In the genomic region with DNA sequence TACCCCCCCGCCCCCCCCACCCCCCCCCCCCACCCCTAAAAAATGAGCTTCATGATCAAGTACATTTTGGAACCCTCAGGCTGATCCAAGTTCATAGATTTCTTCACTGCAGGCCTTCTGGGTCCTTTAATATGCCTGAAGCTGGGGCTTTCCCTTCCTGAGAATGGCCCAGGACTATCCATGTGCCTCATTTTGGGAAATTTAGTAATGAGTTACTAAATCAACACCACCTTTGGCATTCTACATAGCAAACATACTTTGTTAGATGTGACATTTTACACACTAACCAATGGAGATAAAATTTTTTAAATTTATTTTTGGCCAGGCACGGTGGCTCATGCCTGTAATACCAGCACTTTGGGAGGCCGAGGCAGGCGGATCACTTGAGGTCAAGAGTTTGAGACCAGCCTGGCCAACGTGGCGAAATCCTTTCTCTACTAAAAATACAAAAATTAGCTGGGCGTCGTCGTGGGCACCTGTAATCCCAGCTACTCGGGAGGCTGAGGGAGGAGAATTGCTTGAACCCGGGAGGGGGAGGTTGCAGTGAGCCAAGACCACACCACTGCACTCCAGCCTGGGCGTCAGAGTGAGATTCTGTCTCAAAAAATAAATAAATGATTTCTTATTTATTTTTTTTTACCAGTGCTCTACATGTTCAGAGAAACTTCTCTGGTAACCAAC, we compare ENCODE assay signal across 21 cellular contexts. TPM values are rescaled to one million over a fixed set of nuclear protein-coding genes. Genes with fewer than 3 reads are reported as not detected.
DNase-seq lines count a peak whose midpoint lies in the region; ATAC-seq and TF ChIP-seq lines count a peak whose summit lies in the region.
"Had no signal": no experiment of that assay in that cellular context is flagged by ENCODE, and none has a peak within 500 bp of the region (broad histone marks: within the 10 kb centered on the region; RNA-seq: fewer than 3 reads in every experiment).

No MANE protein-coding gene starts in this region.

- no peak overlapping the region for H3K4me3 Mint-ChIP-seq in activated T-cell treated with anti-CD3 and anti-CD28 coated beads, Interleukin-2, amount 50 U/mL, for 24 hours
- H3K4me3 Mint-ChIP-seq in stimulated activated naive B cell treated with anti-CD40 and anti-IgM and Interleukin-4, amounts not matched to agents 10 μg/mL and 1 μg/mL and 100 μg/mL, for 72 hours: peak overlapping the region in 1 of 2 donors; percentile 19
- H3K4me3 Mint-ChIP-seq: mesothelial cell of epicardium, nephron had no signal

- H3K9me3 Mint-ChIP-seq in activated T-cell treated with anti-CD3 and anti-CD28 coated beads, Interleukin-2, amount 50 U/mL, for 24 hours: no peaks in the 10 kb centered on the region
- H3K9me3 Mint-ChIP-seq in stimulated activated naive B cell treated with anti-CD40 and anti-IgM and Interleukin-4, amounts not matched to agents 10 μg/mL and 1 μg/mL and 100 μg/mL, for 72 hours: no peaks in the 10 kb centered on the region
- H3K9me3 Mint-ChIP-seq: mesothelial cell of epicardium, nephron had no signal

- ATAC-seq in RWPE2 (ENCODE audit: low read depth) (no peak; the same call in 2 of the 3 replicates), left lobe of liver (peak; percentile 16), HG03442 (IDR thresholded peaks at IDR 0.05; ENCODE audit: unreplicated experiment) (no peak)
- ATAC-seq in stimulated activated naive B cell treated with anti-CD40 and anti-IgM and Interleukin-4, amounts not matched to agents 10 μg/mL and 1 μg/mL and 100 μg/mL, for 72 hours (replicated peaks): no peak

- no peak overlapping the region for H3K4me3 ChIP-seq in RWPE2 (ENCODE audit: severe bottlenecking)
- H3K4me3 ChIP-seq: A549; BLaER1 treated with 17β-estradiol and CSF1 and Interleukin-3, amounts not matched to agents 10 nM and 100 nM; dorsolateral prefrontal cortex had no signal

- peak overlapping the region; percentile 67 for H3K27ac Mint-ChIP-seq in activated T-cell treated with anti-CD3 and anti-CD28 coated beads, Interleukin-2, amount 50 U/mL, for 24 hours
- peak overlapping the region; percentile 85 for H3K27ac Mint-ChIP-seq in stimulated activated naive B cell treated with anti-CD40 and anti-IgM and Interleukin-4, amounts not matched to agents 10 μg/mL and 1 μg/mL and 100 μg/mL, for 72 hours

- TF ChIP-seq CTCF in RWPE2 (IDR thresholded peaks at IDR 0.05; ENCODE audit: poor library complexity, severe bottlenecking): no peak

- no peaks in the 10 kb centered on the region for H3K9me3 ChIP-seq in RWPE2 (ENCODE audit: severe bottlenecking)
- H3K9me3 ChIP-seq: A549; BLaER1 treated with 17β-estradiol and CSF1 and Interleukin-3, amounts not matched to agents 10 nM and 100 nM had no signal

- peaks cover 68% of the 10 kb centered on the region for H3K36me3 Mint-ChIP-seq in activated T-cell treated with anti-CD3 and anti-CD28 coated beads, Interleukin-2, amount 50 U/mL, for 24 hours (ENCODE audit: low read depth)
- peaks cover 32 to 55% of the 10 kb centered on the region in 2 donors for H3K36me3 Mint-ChIP-seq in stimulated activated naive B cell treated with anti-CD40 and anti-IgM and Interleukin-4, amounts not matched to agents 10 μg/mL and 1 μg/mL and 100 μg/mL, for 72 hours

- H3K27me3 Mint-ChIP-seq in activated T-cell treated with anti-CD3 and anti-CD28 coated beads, Interleukin-2, amount 50 U/mL, for 24 hours: no peaks in the 10 kb centered on the region
- H3K27me3 Mint-ChIP-seq in stimulated activated naive B cell treated with anti-CD40 and anti-IgM and Interleukin-4, amounts not matched to agents 10 μg/mL and 1 μg/mL and 100 μg/mL, for 72 hours: no peaks in the 10 kb centered on the region

- H3K36me3 ChIP-seq in RWPE2 (ENCODE audit: low read depth): peaks cover 45% of the 10 kb centered on the region

- peak overlapping the region; percentile 9 for H3K27ac ChIP-seq in RWPE2 (ENCODE audit: poor library complexity, severe bottlenecking)
- H3K27ac ChIP-seq: A549 had no signal

- DNase-seq in activated T-cell treated with anti-CD3 and anti-CD28 coated beads, Interleukin-2, amount 50 U/mL, for 24 hours: no peak
- no peak for DNase-seq in activated T-cell treated with anti-CD3 and anti-CD28 coated beads, Interleukin-2, amount 50 U/mL, for 48 hours
- DNase-seq in RWPE2 (ENCODE audit: low spot score) (no peak), left lobe of liver (ENCODE audit: low spot score) (no peak), NCI-H526 treated with DMSO at 0.1 percent for 48 hours (lab: John Stamatoyannopoulos, UW) (no peak)
- DNase-seq in stimulated activated naive B cell treated with anti-CD40 and anti-IgM and Interleukin-4, amounts not matched to agents 10 μg/mL and 1 μg/mL and 100 μg/mL, for 72 hours: no peak
- no peak for DNase-seq in stimulated activated CD4-positive, alpha-beta T cell treated with anti-CD3 and anti-CD28 coated beads, Interleukin-4, amount 100 ng/mL, for 4 hours
- DNase-seq: dorsolateral prefrontal cortex; erythroblast; GOT3; KG1; kidney; NCI-H1048; NCI-H2029 treated with DMSO at 0.1 percent for 48 hours; stimulated activated CD4-positive, alpha-beta T cell treated with anti-CD3 and anti-CD28 coated beads, Interleukin-12 subunit alpha, Interleukin-12 subunit beta, amount 100 ng/mL, for 4 hours; SW 1271 had no signal

- H3K4me1 ChIP-seq in RWPE2 (ENCODE audit: insufficient read depth, poor library complexity, severe bottlenecking): peaks cover 6% of the 10 kb centered on the region
- H3K4me1 ChIP-seq: A549 had no signal

- no peaks in the 10 kb centered on the region for H3K27me3 ChIP-seq in RWPE2 (ENCODE audit: insufficient read depth, poor library complexity, severe bottlenecking)
- H3K27me3 ChIP-seq: BLaER1 treated with 17β-estradiol and CSF1 and Interleukin-3, amounts not matched to agents 10 nM and 100 nM; dorsolateral prefrontal cortex had no signal

- H3K4me1 Mint-ChIP-seq in activated T-cell treated with anti-CD3 and anti-CD28 coated beads, Interleukin-2, amount 50 U/mL, for 24 hours (ENCODE audit: low read depth): peaks cover 63% of the 10 kb centered on the region
- peaks cover 49 to 87% of the 10 kb centered on the region in 2 donors for H3K4me1 Mint-ChIP-seq in stimulated activated naive B cell treated with anti-CD40 and anti-IgM and Interleukin-4, amounts not matched to agents 10 μg/mL and 1 μg/mL and 100 μg/mL, for 72 hours

RNA-seq across cellular contexts. Expression of gene HERPUD1, which starts 14.0 kb away (rescaled TPM):
- total RNA-seq in left lobe of liver: 122 TPM

RNA-seq across cellular contexts. Expression of gene CETP, which starts 15.8 kb away (rescaled TPM):
- 3.8 TPM for total RNA-seq in left lobe of liver

RNA-seq across cellular contexts. Expression of gene NLRC5, which starts 43.4 kb away (rescaled TPM):
- total RNA-seq in left lobe of liver: 6.4 TPM
